In genomic region chr9:90641868-90642558, GRCh38 we compare ENCODE assay signal across 11 cellular contexts. TPM values are rescaled to one million over a fixed set of nuclear protein-coding genes. Genes with fewer than 3 reads are reported as not detected.
DNase-seq lines count a peak whose midpoint lies in the region; ATAC-seq, FAIRE-seq and TF ChIP-seq lines count a peak whose summit lies in the region.
"Had no signal": no experiment of that assay in that cellular context is flagged by ENCODE, and none has a peak within 500 bp of the region (broad histone marks: within the 10 kb centered on the region; RNA-seq: fewer than 3 reads in every experiment).

No MANE protein-coding gene starts in this region.

- no peaks in the 10 kb centered on the region for H3K9me3 Mint-ChIP-seq in activated CD4-positive, alpha-beta T cell treated with anti-CD3 and anti-CD28 coated beads for 36 hours (ENCODE audit: low read depth)
- no peaks in the 10 kb centered on the region for H3K9me3 Mint-ChIP-seq in astrocyte (ENCODE audit: unreplicated experiment)
- H3K9me3 Mint-ChIP-seq in stimulated activated memory B cell treated with anti-CD40 and anti-IgM and Interleukin-4, amounts not matched to agents 10 μg/mL and 1 μg/mL and 100 μg/mL, for 72 hours: no peaks in the 10 kb centered on the region
- H3K9me3 Mint-ChIP-seq: activated T-helper 1 cell treated with anti-CD3 and anti-CD28 coated beads, Interleukin-12 subunit alpha, Interleukin-12 subunit beta, Interleukin-2, Interleukin-4 antibody, amounts not matched to agents 30 ng/mL and 10 ng/mL and 1 ng/mL, durations not matched to agents 14 hours and 24 hours and 36 hours had no signal

- no peak for ATAC-seq in activated CD4-positive, alpha-beta T cell treated with anti-CD3 and anti-CD28 coated beads for 36 hours
- ATAC-seq in right lobe of liver (no peak), GM18519 (IDR thresholded peaks at IDR 0.05; ENCODE audit: low FRiP score, unreplicated experiment) (no peak), GM18868 (IDR thresholded peaks at IDR 0.05; ENCODE audit: unreplicated experiment) (no peak)
- no peak for ATAC-seq in stimulated activated memory B cell treated with anti-CD40 and anti-IgM and Interleukin-4, amounts not matched to agents 10 μg/mL and 1 μg/mL and 100 μg/mL, for 72 hours

- peak overlapping the region; percentile 95 for H3K4me2 ChIP-seq in astrocyte (ENCODE audit: low read length)

- H3K4me1 Mint-ChIP-seq in activated CD4-positive, alpha-beta T cell treated with anti-CD3 and anti-CD28 coated beads for 36 hours: peaks cover 3% of the 10 kb centered on the region
- H3K4me1 Mint-ChIP-seq in astrocyte (ENCODE audit: low read depth, unreplicated experiment): peaks cover 6% of the 10 kb centered on the region
- H3K4me1 Mint-ChIP-seq in stimulated activated memory B cell treated with anti-CD40 and anti-IgM and Interleukin-4, amounts not matched to agents 10 μg/mL and 1 μg/mL and 100 μg/mL, for 72 hours: peaks cover 13% of the 10 kb centered on the region

- intact Hi-C loops in activated CD4-positive, alpha-beta T cell treated with anti-CD3 and anti-CD28 coated beads for 36 hours (cut with DNase I, micrococcal nuclease): loop anchor here in 1 of 2 experiments (5.0 kb wide), 1 partner anchor 415 kb away; no protein-coding TSS in a partner anchor
- intact Hi-C loops in right lobe of liver (cut with DNase I): no loop called here

- H3K4me3 Mint-ChIP-seq in activated CD4-positive, alpha-beta T cell treated with anti-CD3 and anti-CD28 coated beads for 36 hours: peak overlapping the region; percentile 60
- peak overlapping the region; percentile 81 for H3K4me3 Mint-ChIP-seq in astrocyte (ENCODE audit: unreplicated experiment)
- H3K4me3 Mint-ChIP-seq in stimulated activated memory B cell treated with anti-CD40 and anti-IgM and Interleukin-4, amounts not matched to agents 10 μg/mL and 1 μg/mL and 100 μg/mL, for 72 hours: peak overlapping the region; percentile 32
- H3K4me3 Mint-ChIP-seq: activated T-helper 1 cell treated with anti-CD3 and anti-CD28 coated beads, Interleukin-12 subunit alpha, Interleukin-12 subunit beta, Interleukin-2, Interleukin-4 antibody, amounts not matched to agents 30 ng/mL and 10 ng/mL and 1 ng/mL, durations not matched to agents 14 hours and 24 hours and 36 hours had no signal

- no peak for DNase-seq in activated CD4-positive, alpha-beta T cell treated with anti-CD3 and anti-CD28 coated beads for 36 hours
- no peak for DNase-seq in activated CD4-positive, alpha-beta T cell treated with anti-CD3 and anti-CD28 coated beads for 1 hour
- DNase-seq in astrocyte (ENCODE audit: low read depth): no peak
- no peak for DNase-seq in right lobe of liver
- no peak for DNase-seq in stimulated activated CD4-positive, alpha-beta T cell treated with anti-CD3 and anti-CD28 coated beads, Interleukin-4, amount 100 ng/mL, for 1 hour

- H3K27ac Mint-ChIP-seq in activated CD4-positive, alpha-beta T cell treated with anti-CD3 and anti-CD28 coated beads for 36 hours: no peak overlapping the region
- H3K27ac Mint-ChIP-seq in astrocyte (ENCODE audit: unreplicated experiment): no peak overlapping the region
- H3K27ac Mint-ChIP-seq in stimulated activated memory B cell treated with anti-CD40 and anti-IgM and Interleukin-4, amounts not matched to agents 10 μg/mL and 1 μg/mL and 100 μg/mL, for 72 hours: no peak overlapping the region
- H3K27ac Mint-ChIP-seq: activated T-helper 1 cell treated with anti-CD3 and anti-CD28 coated beads, Interleukin-12 subunit alpha, Interleukin-12 subunit beta, Interleukin-2, Interleukin-4 antibody, amounts not matched to agents 30 ng/mL and 10 ng/mL and 1 ng/mL, durations not matched to agents 14 hours and 24 hours and 36 hours; CD4-positive, CD25-positive, alpha-beta regulatory T cell had no signal

- no peaks in the 10 kb centered on the region for H3K36me3 ChIP-seq in astrocyte (ENCODE audit: insufficient read depth, low read length)
- no peaks in the 10 kb centered on the region for H3K36me3 ChIP-seq in right lobe of liver

- TF ChIP-seq POLR2A in right lobe of liver (IDR thresholded peaks at IDR 0.05): no peak

- 24% methylated on average over 11 of the region's 11 CpGs for WGBS in right lobe of liver (ENCODE audit: insufficient coverage, low coverage, low lambda C conversion rate, missing lambda C conversion rate)

- no peak overlapping the region for H3K27ac ChIP-seq in astrocyte (ENCODE audit: low read depth, low read length)
- H3K27ac ChIP-seq in right lobe of liver: no peak overlapping the region
- H3K27ac ChIP-seq: RWPE1 had no signal

- H4K20me1 ChIP-seq in astrocyte (ENCODE audit: insufficient read depth, low read length): no peaks in the 10 kb centered on the region

- H3K4me1 ChIP-seq in astrocyte (ENCODE audit: insufficient read depth, low read length) (peaks cover 5% of the 10 kb centered on the region), right lobe of liver (peaks cover 0 to 4% (median 0%) of the 10 kb centered on the region in 4 donors)

- no peaks in the 10 kb centered on the region for H3K36me3 Mint-ChIP-seq in activated CD4-positive, alpha-beta T cell treated with anti-CD3 and anti-CD28 coated beads for 36 hours (ENCODE audit: low read depth)
- no peaks in the 10 kb centered on the region for H3K36me3 Mint-ChIP-seq in astrocyte (ENCODE audit: low read depth, unreplicated experiment)
- no peaks in the 10 kb centered on the region for H3K36me3 Mint-ChIP-seq in stimulated activated memory B cell treated with anti-CD40 and anti-IgM and Interleukin-4, amounts not matched to agents 10 μg/mL and 1 μg/mL and 100 μg/mL, for 72 hours
- H3K36me3 Mint-ChIP-seq: CD4-positive, CD25-positive, alpha-beta regulatory T cell had no signal

- CTCF ChIA-PET in activated CD4-positive, alpha-beta T cell treated with anti-CD3 and anti-CD28 coated beads for 36 hours (lab: Charles Lee): interaction anchor here (0.6 to 1.1 kb wide), 2 partner anchors 416 to 729 kb away, joined by 3 read pairs; no protein-coding TSS in a partner anchor

- H3K27me3 Mint-ChIP-seq in activated CD4-positive, alpha-beta T cell treated with anti-CD3 and anti-CD28 coated beads for 36 hours: peaks cover 60% of the 10 kb centered on the region
- H3K27me3 Mint-ChIP-seq in astrocyte (ENCODE audit: low read depth, unreplicated experiment): peaks cover 43% of the 10 kb centered on the region
- H3K27me3 Mint-ChIP-seq in stimulated activated memory B cell treated with anti-CD40 and anti-IgM and Interleukin-4, amounts not matched to agents 10 μg/mL and 1 μg/mL and 100 μg/mL, for 72 hours: peaks cover 51% of the 10 kb centered on the region

- peak overlapping the region; percentile 52 for H3K9ac ChIP-seq in astrocyte (ENCODE audit: low read length)

- peak overlapping the region; percentile 60 for H3K4me3 ChIP-seq in astrocyte (ENCODE audit: insufficient read depth, low read depth, low read length)
- peak overlapping the region; percentile 31 to 60 (median 46) for H3K4me3 ChIP-seq in right lobe of liver

- TF ChIP-seq CTCF in astrocyte (IDR thresholded peaks at IDR 0.05; ENCODE audit: insufficient read depth, low read depth, low read length): no peak
- no peak for TF ChIP-seq CTCF in right lobe of liver (IDR thresholded peaks at IDR 0.05)

- H3K9me3 ChIP-seq in astrocyte (ENCODE audit: insufficient read depth, low read depth, low read length) (no peaks in the 10 kb centered on the region), right lobe of liver (no peaks in the 10 kb centered on the region)

- POLR2A ChIA-PET in activated CD4-positive, alpha-beta T cell treated with anti-CD3 and anti-CD28 coated beads for 36 hours (lab: Charles Lee): no interaction called here

- peak overlapping the region; percentile 98 for H2AFZ ChIP-seq in astrocyte (ENCODE audit: low read depth, low read length)

- FAIRE-seq in astrocyte (lab: Jason Lieb, UNC): no peak

- peaks cover 20% of the 10 kb centered on the region for H3K27me3 ChIP-seq in astrocyte (ENCODE audit: insufficient read depth, low read length)
- no peaks in the 10 kb centered on the region for H3K27me3 ChIP-seq in right lobe of liver

- H3K79me2 ChIP-seq in astrocyte (ENCODE audit: insufficient read depth, low read length): no peaks in the 10 kb centered on the region

RNA-seq across cellular contexts. Expression of gene DIRAS2, which starts 0.6 kb away (rescaled TPM):
- not detected for total RNA-seq in activated CD4-positive, alpha-beta T cell treated with anti-CD3 and anti-CD28 coated beads for 36 hours
- total RNA-seq in astrocyte (0.24 and 0.27 TPM in 2 replicates), right lobe of liver (1 to 10 TPM in 2 of 6 experiments, under 1 TPM in 3, not detected in 1; 0.11 to 2.2 (median 0.47) TPM)
- total RNA-seq: activated T-helper 1 cell treated with anti-CD3 and anti-CD28 coated beads, Interleukin-12 subunit alpha, Interleukin-12 subunit beta, Interleukin-2, Interleukin-4 antibody, amounts not matched to agents 30 ng/mL and 10 ng/mL and 1 ng/mL, durations not matched to agents 14 hours and 24 hours and 36 hours; CD4-positive, CD25-positive, alpha-beta regulatory T cell had no signal
